10 cellular contexts compared by ENCODE assay signal in the genomic region with DNA sequence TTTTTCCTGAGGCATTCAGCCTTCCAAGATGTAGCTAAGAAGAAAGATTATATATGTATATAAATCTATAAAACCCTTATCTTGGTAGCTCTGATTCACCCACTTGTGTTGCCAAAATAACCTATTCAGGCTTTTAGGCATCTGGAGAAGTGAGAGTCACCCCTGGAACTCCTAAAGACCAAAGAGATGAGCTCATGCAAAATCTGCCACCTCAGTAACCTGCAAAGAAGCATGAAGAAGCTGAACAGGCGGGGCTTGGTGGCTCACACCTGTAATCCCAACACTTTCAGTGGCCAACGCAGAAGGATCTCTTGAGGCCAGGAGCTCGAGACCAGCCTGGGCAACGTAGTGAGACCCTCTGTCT.
DNase-seq lines count a peak whose midpoint lies in the region; ATAC-seq and TF ChIP-seq lines count a peak whose summit lies in the region.
"Had no signal": no experiment of that assay in that cellular context is flagged by ENCODE, and none has a peak within 500 bp of the region (broad histone marks: within the 10 kb centered on the region; RNA-seq: fewer than 3 reads in every experiment).

No MANE protein-coding gene starts in this region.

- H3K9ac ChIP-seq in SK-N-SH (no peak overlapping the region), fibroblast of lung (ENCODE audit: insufficient read depth, low read length) (no peak overlapping the region), MM.1S (ENCODE audit: low read length) (no peak overlapping the region)

- H3K79me2 ChIP-seq in SK-N-SH (ENCODE audit: insufficient read depth) (no peaks in the 10 kb centered on the region), fibroblast of lung (ENCODE audit: control insufficient read depth, insufficient read depth, low read length) (no peaks in the 10 kb centered on the region), MM.1S (ENCODE audit: low read length) (no peaks in the 10 kb centered on the region)

- H3K9me3 ChIP-seq in SK-N-SH (no peaks in the 10 kb centered on the region), fibroblast of lung (ENCODE audit: control insufficient read depth, insufficient read depth, low read depth, low read length) (no peaks in the 10 kb centered on the region), stomach (no peaks in the 10 kb centered on the region), MM.1S (replicated peaks; ENCODE audit: insufficient read depth, low read length) (no peaks in the 10 kb centered on the region)

- peaks cover 26% of the 10 kb centered on the region for H3K4me1 Mint-ChIP-seq in activated CD4-positive, alpha-beta memory T cell treated with anti-CD3 and anti-CD28 coated beads for 36 hours (ENCODE audit: low read depth)
- H3K4me1 Mint-ChIP-seq in activated CD4-positive, alpha-beta memory T cell treated with anti-CD3 and anti-CD28 coated beads, Interleukin-2, amount 10 ng/mL, durations not matched to agents 7 days and 5 days = peaks cover 21% of the 10 kb centered on the region

- H3K4me3 Mint-ChIP-seq in activated CD4-positive, alpha-beta memory T cell treated with anti-CD3 and anti-CD28 coated beads for 36 hours = no peak overlapping the region
- H3K4me3 Mint-ChIP-seq in activated CD4-positive, alpha-beta memory T cell treated with anti-CD3 and anti-CD28 coated beads, Interleukin-2, amount 10 ng/mL, durations not matched to agents 7 days and 5 days = no peak overlapping the region

- H3K36me3 Mint-ChIP-seq in activated CD4-positive, alpha-beta memory T cell treated with anti-CD3 and anti-CD28 coated beads for 36 hours = no peaks in the 10 kb centered on the region
- no peaks in the 10 kb centered on the region for H3K36me3 Mint-ChIP-seq in activated CD4-positive, alpha-beta memory T cell treated with anti-CD3 and anti-CD28 coated beads, Interleukin-2, amount 10 ng/mL, durations not matched to agents 7 days and 5 days (ENCODE audit: low read depth)

- peaks cover 0 to 24% of the 10 kb centered on the region in 2 experiments; a peak in 3 of 4 replicates for H3K4me1 ChIP-seq in SK-N-SH (ENCODE audit: control insufficient read depth in 1 of 2, insufficient read depth in 2 of 2, low read depth in 1 of 2, low read length in 1 of 2)
- peaks cover 6% of the 10 kb centered on the region for H3K4me1 ChIP-seq in fibroblast of lung (ENCODE audit: control insufficient read depth, extremely low read depth, insufficient read depth, low read length)
- peaks cover 0 to 30% (median 23%) of the 10 kb centered on the region in 4 donors for H3K4me1 ChIP-seq in stomach
- no peaks in the 10 kb centered on the region for H3K4me1 ChIP-seq in MM.1S (ENCODE audit: low read length)

- H3K27ac Mint-ChIP-seq in activated CD4-positive, alpha-beta memory T cell treated with anti-CD3 and anti-CD28 coated beads for 36 hours = no peak overlapping the region
- no peak overlapping the region for H3K27ac Mint-ChIP-seq in activated CD4-positive, alpha-beta memory T cell treated with anti-CD3 and anti-CD28 coated beads, Interleukin-2, amount 10 ng/mL, durations not matched to agents 7 days and 5 days

- H3F3A ChIP-seq in SK-N-SH (replicated peaks; ENCODE audit: insufficient read depth) (peaks cover 17% of the 10 kb centered on the region), MM.1S (ENCODE audit: insufficient read depth, low read length) (no peaks in the 10 kb centered on the region)

- H3K36me3 ChIP-seq in SK-N-SH (replicated peaks in 1 of 2; ENCODE audit: control insufficient read depth in 1 of 2, insufficient read depth in 2 of 2, low read length in 1 of 2) (no peaks in the 10 kb centered on the region), fibroblast of lung (ENCODE audit: control insufficient read depth, insufficient read depth, low read length) (no peaks in the 10 kb centered on the region), stomach (no peaks in the 10 kb centered on the region), MM.1S (replicated peaks; ENCODE audit: insufficient read depth, low read length) (no peaks in the 10 kb centered on the region)

- H3K27me3 ChIP-seq in SK-N-SH (ENCODE audit: insufficient read depth) (no peaks in the 10 kb centered on the region), fibroblast of lung (ENCODE audit: control insufficient read depth, insufficient read depth, low read length) (no peaks in the 10 kb centered on the region), stomach (no peaks in the 10 kb centered on the region), MM.1S (replicated peaks; ENCODE audit: insufficient read depth, low read length) (no peaks in the 10 kb centered on the region)

- intact Hi-C loops in activated CD4-positive, alpha-beta memory T cell treated with anti-CD3 and anti-CD28 coated beads for 36 hours (cut with micrococcal nuclease) = no loop called here
- intact Hi-C loops in stomach (cut with DNase I; ENCODE audit: low total_unique reads) = no loop called here

- no peak for TF ChIP-seq POLR2A in stomach (IDR thresholded peaks at IDR 0.05)

- H4K20me1 ChIP-seq in SK-N-SH (ENCODE audit: insufficient read depth) (no peaks in the 10 kb centered on the region), fibroblast of lung (ENCODE audit: control insufficient read depth, extremely low read depth, insufficient read depth, low read length) (no peaks in the 10 kb centered on the region), MM.1S (ENCODE audit: insufficient read depth, low read length) (no peaks in the 10 kb centered on the region)

- WGBS in SK-N-SH (ENCODE audit: low lambda C conversion rate) = 73% methylated on average over 4 of the region's 4 CpGs
- 85 to 92% (median 91%) methylated on average over 4 of the region's 4 CpGs for WGBS in stomach, 5 donors

- TF ChIP-seq CTCF in SK-N-SH (IDR thresholded peaks at IDR 0.05) = no peak
- TF ChIP-seq CTCF in fibroblast of lung (conservative IDR thresholded peaks at IDR 0.05 in 1 of 2, IDR thresholded peaks at IDR 0.05 in 1 of 2; ENCODE audit: low read depth in 1 of 2, low read length in 2 of 2) = no peak
- no peak for TF ChIP-seq CTCF in stomach (IDR thresholded peaks at IDR 0.05)
- no peak for TF ChIP-seq CTCF in MM.1S (IDR thresholded peaks at IDR 0.05; ENCODE audit: low read length)

- H3K9me2 ChIP-seq in SK-N-SH (no peaks in the 10 kb centered on the region), MM.1S (replicated peaks; ENCODE audit: insufficient read depth, low read length) (no peaks in the 10 kb centered on the region)

- H2AFZ ChIP-seq in SK-N-SH (ENCODE audit: low read depth) (0 out of 2 replicates have a peak overlapping the region, but pooled peaks have one; percentile 16), fibroblast of lung (ENCODE audit: low read length) (no peak overlapping the region), MM.1S (ENCODE audit: low read length) (no peak overlapping the region)

- TF ChIP-seq EP300 in SK-N-SH (IDR thresholded peaks at IDR 0.05; ENCODE audit: borderline replicate concordance in 1 of 2, low read depth in 1 of 2, low read length in 1 of 2) = no peak
- no peak for TF ChIP-seq EP300 in stomach (IDR thresholded peaks at IDR 0.05)

- DNase-seq in activated CD4-positive, alpha-beta memory T cell treated with anti-CD3 and anti-CD28 coated beads for 36 hours = peak; percentile 22
- DNase-seq in activated CD4-positive, alpha-beta memory T cell treated with anti-CD3 and anti-CD28 coated beads, Interleukin-2, amount 10 ng/mL, durations not matched to agents 7 days and 5 days = no peak
- DNase-seq in SK-N-SH (no peak), fibroblast of lung (ENCODE audit: low read depth in 2 of 2) (peak; percentile 43 to 90), stomach (no peak), MM.1S (no peak), NCI-H774 (lab: John Stamatoyannopoulos, UW) (no peak)
- DNase-seq: naive B cell, NCI-H2227 treated with DMSO at 0.1 percent for 48 hours had no signal

- H3K27me3 Mint-ChIP-seq in activated CD4-positive, alpha-beta memory T cell treated with anti-CD3 and anti-CD28 coated beads for 36 hours = no peaks in the 10 kb centered on the region
- no peaks in the 10 kb centered on the region for H3K27me3 Mint-ChIP-seq in activated CD4-positive, alpha-beta memory T cell treated with anti-CD3 and anti-CD28 coated beads, Interleukin-2, amount 10 ng/mL, durations not matched to agents 7 days and 5 days
- H3K27me3 Mint-ChIP-seq: naive B cell had no signal

- no peak for TF ChIP-seq RAD21 in SK-N-SH (IDR thresholded peaks at IDR 0.05; ENCODE audit: low read length)

- no peaks in the 10 kb centered on the region for H3K9me3 Mint-ChIP-seq in activated CD4-positive, alpha-beta memory T cell treated with anti-CD3 and anti-CD28 coated beads for 36 hours
- H3K9me3 Mint-ChIP-seq in activated CD4-positive, alpha-beta memory T cell treated with anti-CD3 and anti-CD28 coated beads, Interleukin-2, amount 10 ng/mL, durations not matched to agents 7 days and 5 days = no peaks in the 10 kb centered on the region
- H3K9me3 Mint-ChIP-seq: naive B cell had no signal

- H3K27ac ChIP-seq in SK-N-SH (ENCODE audit: low read depth in 2 of 2, low read length in 1 of 2) = peak overlapping the region in 1 of 2 experiments; percentile 54; a peak in 1 of 4 replicates
- no peak overlapping the region for H3K27ac ChIP-seq in fibroblast of lung (ENCODE audit: insufficient read depth, low read length)
- peak overlapping the region in 3 of 5 donors; percentile 63 to 82 (median 72) for H3K27ac ChIP-seq in stomach
- no peak overlapping the region for H3K27ac ChIP-seq in MM.1S (ENCODE audit: low read length)

- H3K4me2 ChIP-seq in SK-N-SH (peak overlapping the region; percentile 53), fibroblast of lung (ENCODE audit: extremely low read depth, insufficient read depth, low read length) (no peak overlapping the region), MM.1S (ENCODE audit: low read depth, low read length) (no peak overlapping the region)

- CTCF ChIA-PET in activated CD4-positive, alpha-beta memory T cell treated with anti-CD3 and anti-CD28 coated beads for 36 hours (lab: Charles Lee) = interaction anchor here (1.1 kb wide), 2 partner anchors 203 to 330 kb away, joined by 3 to 4 read pairs; no protein-coding TSS in a partner anchor
- CTCF ChIA-PET in activated CD4-positive, alpha-beta memory T cell treated with anti-CD3 and anti-CD28 coated beads, Interleukin-2, amount 10 ng/mL, durations not matched to agents 7 days and 5 days (lab: Charles Lee) = no interaction called here
- CTCF ChIA-PET in SK-N-SH (lab: Yijun Ruan, JAX) = no interaction called here

- ATAC-seq in HG02610 (IDR thresholded peaks at IDR 0.05; ENCODE audit: unreplicated experiment) = no peak

- POLR2A ChIA-PET in activated CD4-positive, alpha-beta memory T cell treated with anti-CD3 and anti-CD28 coated beads for 36 hours (lab: Charles Lee) = interaction anchor here (1.1 kb wide), 1 partner anchor 171 kb away, joined by 4 read pairs; no protein-coding TSS in a partner anchor
- POLR2A ChIA-PET in activated CD4-positive, alpha-beta memory T cell treated with anti-CD3 and anti-CD28 coated beads, Interleukin-2, amount 10 ng/mL, durations not matched to agents 7 days and 5 days (lab: Charles Lee) = interaction anchor here (1.0 kb wide), 1 partner anchor 21 kb away, joined by 3 read pairs; no protein-coding TSS in a partner anchor
- POLR2A ChIA-PET in SK-N-SH (lab: Yijun Ruan, JAX) = no interaction called here

- no peak overlapping the region for H3K4me3 ChIP-seq in SK-N-SH (ENCODE audit: low read depth in 2 of 2, low read length in 1 of 2)
- no peak overlapping the region for H3K4me3 ChIP-seq in fibroblast of lung (replicated peaks in 1 of 4; ENCODE audit: control extremely low read depth in 1 of 4, insufficient read depth in 1 of 4, low read depth in 3 of 4, low read length in 4 of 4)
- H3K4me3 ChIP-seq in stomach = no peak overlapping the region
- H3K4me3 ChIP-seq in MM.1S (ENCODE audit: low read length) = no peak overlapping the region

Comparison
In these comparisons a context has a peak if more than half of its experiments do, and no peak if none do; other contexts are left out.
1. DNase-seq: peak in activated CD4-positive, alpha-beta memory T cell treated with anti-CD3 and anti-CD28 coated beads for 36 hours (single experiment) and fibroblast of lung (2 of 2); none in activated CD4-positive, alpha-beta memory T cell treated with anti-CD3 and anti-CD28 coated beads, Interleukin-2, amount 10 ng/mL, durations not matched to agents 7 days and 5 days (single experiment), SK-N-SH (single experiment), stomach (single experiment), MM.1S (single experiment) and NCI-H774 (single experiment).
2. H3K27ac ChIP-seq: peak in stomach (3 of 5); none in fibroblast of lung (single experiment) and MM.1S (single experiment).